In genomic region chr17:78214016-78214705, GRCh38 we compare ENCODE assay signal across 8 cellular contexts. TPM values are rescaled to one million over a fixed set of nuclear protein-coding genes. Genes with fewer than 3 reads are reported as not detected.
DNase-seq lines count a peak whose midpoint lies in the region; ATAC-seq and TF ChIP-seq lines count a peak whose summit lies in the region.

Gene BIRC5 (plus strand): TSS chr17:78214253. CDS start chr17:78214317, 64 bp downstream.

- H3K4me3 Mint-ChIP-seq in T-helper 17 cell = peak within 1 kb of the TSS; percentile 82

- no peaks in the 10 kb centered on the region for H3K36me3 ChIP-seq in uterus

- ATAC-seq in HG02870 (IDR thresholded peaks at IDR 0.05; ENCODE audit: unreplicated experiment) (peak; percentile 68), T-helper 17 cell (peak; percentile 100), right cardiac atrium (peak; percentile 99)

- peaks cover 7% of the 10 kb centered on the region for H3K4me1 Mint-ChIP-seq in T-helper 17 cell

- under 1% methylated on average over 60 of the region's 60 CpGs for WGBS in right cardiac atrium

- H3K4me3 ChIP-seq in right cardiac atrium (ENCODE audit: low read length) (no peak within 1 kb of the TSS), uterus (peak within 1 kb of the TSS; percentile 12 to 13)

- H3K27ac ChIP-seq in right cardiac atrium (ENCODE audit: low read length) (no peak within 1 kb of the TSS), uterus (no peak within 1 kb of the TSS)

- TF ChIP-seq POLR2A in uterus (IDR thresholded peaks at IDR 0.05) = no peak

- no peak within 1 kb of the TSS for H3K27ac Mint-ChIP-seq in T-helper 17 cell

- no peaks in the 10 kb centered on the region for H3K9me3 ChIP-seq in T-helper 17 cell (ENCODE audit: control insufficient read depth, low read length, poor library complexity, severe bottlenecking)
- no peaks in the 10 kb centered on the region for H3K9me3 ChIP-seq in right cardiac atrium (ENCODE audit: control insufficient read depth, low read length)
- no peaks in the 10 kb centered on the region for H3K9me3 ChIP-seq in uterus

- no peaks in the 10 kb centered on the region for H3K27me3 Mint-ChIP-seq in T-helper 17 cell

- no peak for TF ChIP-seq CTCF in GM10266 (IDR thresholded peaks at IDR 0.05; ENCODE audit: control insufficient read depth, insufficient read depth, low read depth, missing control alignments)
- peak in 1 of 4 experiments; percentile 37 for TF ChIP-seq CTCF in uterus (IDR thresholded peaks at IDR 0.05)

- H3K27me3 ChIP-seq in right cardiac atrium (ENCODE audit: control insufficient read depth, insufficient read depth) (no peaks in the 10 kb centered on the region), uterus (no peaks in the 10 kb centered on the region)

- peaks cover 3% of the 10 kb centered on the region for H3K36me3 Mint-ChIP-seq in T-helper 17 cell (ENCODE audit: low read depth)

- intact Hi-C loops in right cardiac atrium (cut with DNase I) (no loop called here), uterus (cut with DNase I; ENCODE audit: low total_unique reads) (no loop called here)

- DNase-seq in GM10266 (ENCODE audit: extremely low spot score) (peak; percentile 97), NCI-H1930 (lab: John Stamatoyannopoulos, UW) (peak; percentile 92 to 95), T-helper 17 cell (peak; percentile 84 to 94 (median 87)), amniotic stem cell (lab: John Stamatoyannopoulos, UW) (peak; percentile 59), right cardiac atrium (peak; percentile 90 to 97 (median 95)), putamen (ENCODE audit: low spot score) (peak; percentile 83), uterus (peak; percentile 82 to 84)

- H3K4me1 ChIP-seq in right cardiac atrium (ENCODE audit: control insufficient read depth, insufficient read depth, low read length) = no peaks in the 10 kb centered on the region
- H3K4me1 ChIP-seq in uterus = peaks cover 0 to 3% of the 10 kb centered on the region in 2 donors

RNA-seq across cellular contexts. Expression of gene BIRC5, which starts in this region (rescaled TPM):
- under 1 TPM; 0.40 to 0.44 TPM for total RNA-seq in T-helper 17 cell
- total RNA-seq in right cardiac atrium = 1 to 10 TPM in 2 of 4 donors, under 1 TPM in 1, not detected in 1; 0.17 to 1.3 (median 1.1) TPM
- polyA plus RNA-seq in right cardiac atrium = 0.29 TPM
- 10 to 100 TPM in 2 of 4 donors, not detected in 2; 26.3 to 29.7 TPM for total RNA-seq in uterus

Comparison
In these comparisons a context has a peak if more than half of its experiments do, and no peak if none do; other contexts are left out.
1. Peak in DNase-seq and ATAC-seq in T-helper 17 cell; RNA of the gene not detected or under 1 TPM.